In genomic region chr10:106537866-106538265, GRCh38 we compare ENCODE assay signal across 24 cellular contexts.
"Had no signal": no experiment of that assay in that cellular context is flagged by ENCODE, and none has a peak within 500 bp of the region (broad histone marks: within the 10 kb centered on the region; RNA-seq: fewer than 3 reads in every experiment).

No MANE protein-coding gene starts in this region.

- H3K4me1 ChIP-seq: esophagus squamous epithelium, parathyroid adenoma, prostate gland, right atrium auricular region, testis, tibial artery, upper lobe of left lung had no signal

- H3K9me3 ChIP-seq: esophagus squamous epithelium, prostate gland, right atrium auricular region, testis, tibial artery, upper lobe of left lung had no signal

- H3K9ac ChIP-seq: neural progenitor cell, parathyroid adenoma had no signal

- H2AFZ ChIP-seq: neural progenitor cell, parathyroid adenoma had no signal

- DNase-seq: cortex of kidney; effector memory CD8-positive, alpha-beta T cell; erythroblast; esophagus squamous epithelium; head of caudate nucleus; mesendoderm; midbrain; naive thymus-derived CD4-positive, alpha-beta T cell; stimulated activated CD4-positive, alpha-beta T cell treated with anti-CD3 and anti-CD28 coated beads, Interleukin-12 subunit alpha, Interleukin-12 subunit beta, amount 100 ng/mL, for 4 hours; stimulated activated CD4-positive, alpha-beta T cell treated with anti-CD3 and anti-CD28 coated beads, Interleukin-1b, Interleukin-23, amount 100 ng/mL, for 48 hours; stimulated activated CD4-positive, alpha-beta T cell treated with anti-CD3 and anti-CD28 coated beads, Interleukin-4, amount 100 ng/mL, for 1 hour; stimulated activated CD8-positive, alpha-beta memory T cell treated with anti-CD3 and anti-CD28 coated beads, Interleukin-4, amount 100 ng/mL, for 48 hours; stimulated activated naive CD4-positive, alpha-beta T cell; stimulated activated naive CD8-positive, alpha-beta T cell treated with anti-CD3 and anti-CD28 coated beads, Interleukin-15, amount 100 ng/mL, for 72 hours; testis; tibial artery; upper lobe of left lung had no signal

- H3K4me3 ChIP-seq: esophagus squamous epithelium, lung, neural progenitor cell, prostate gland, right atrium auricular region, smooth muscle cell, testis, tibial artery, upper lobe of left lung had no signal

- ATAC-seq: effector memory CD8-positive, alpha-beta T cell; naive thymus-derived CD4-positive, alpha-beta T cell; sciatic nerve; stimulated activated naive CD8-positive, alpha-beta T cell treated with anti-CD3 and anti-CD28 coated beads, Interleukin-15, amount 100 ng/mL, for 72 hours had no signal

- H3K27ac ChIP-seq: esophagus squamous epithelium, neural progenitor cell, parathyroid adenoma, prostate gland, right atrium auricular region, testis, tibial artery, upper lobe of left lung had no signal

- H3K79me2 ChIP-seq: parathyroid adenoma had no signal

- H3K36me3 ChIP-seq: esophagus squamous epithelium, neural progenitor cell, prostate gland, right atrium auricular region, tibial artery, upper lobe of left lung had no signal

- H3K4me2 ChIP-seq: neural progenitor cell, smooth muscle cell had no signal

- H3K27me3 ChIP-seq: esophagus squamous epithelium, neural progenitor cell, right atrium auricular region, testis, tibial artery, upper lobe of left lung had no signal
